ENCODE assay signal across 14 cellular contexts in genomic region chr6:83518946-83519489, GRCh38. TPM values are rescaled to one million over a fixed set of nuclear protein-coding genes. Genes with fewer than 3 reads are reported as not detected.
DNase-seq lines count a peak whose midpoint lies in the region; ATAC-seq and TF ChIP-seq lines count a peak whose summit lies in the region.
"Had no signal": no experiment of that assay in that cellular context is flagged by ENCODE, and none has a peak within 500 bp of the region (broad histone marks: within the 10 kb centered on the region; RNA-seq: fewer than 3 reads in every experiment).

No MANE protein-coding gene starts in this region.

- DNase-seq in AG09309 (ENCODE audit: low read depth) = no peak
- DNase-seq in H4 (ENCODE audit: low spot score) = peak; percentile 17
- DNase-seq in SK-MEL-5 (ENCODE audit: low read depth, low spot score) = peak; percentile 40
- no peak for DNase-seq in foreskin keratinocyte
- DNase-seq in CD8-positive, alpha-beta T cell = no peak
- DNase-seq in activated CD4-positive, alpha-beta T cell treated with anti-CD3 and anti-CD28 coated beads for 48 hours = no peak
- DNase-seq in tibial nerve (ENCODE audit: low spot score in 2 of 2) = no peak
- DNase-seq in CD4-positive, alpha-beta T cell = no peak
- DNase-seq: activated T-cell treated with anti-CD3 and anti-CD28 coated beads, Interleukin-2, amount 50 U/mL, for 72 hours; DMS79 treated with DMSO at 0.1 percent for 48 hours; effector CD8-positive, alpha-beta T cell; NCI-H2081; stimulated activated naive CD4-positive, alpha-beta T cell treated with Interleukin-2 at 50 U/mL for 16 hours; T-helper 17 cell had no signal

- no peak overlapping the region for H3K27ac Mint-ChIP-seq in CD8-positive, alpha-beta T cell
- H3K27ac Mint-ChIP-seq in CD4-positive, alpha-beta T cell = no peak overlapping the region
- H3K27ac Mint-ChIP-seq: activated T-cell treated with anti-CD3 and anti-CD28 coated beads, Interleukin-2, amount 50 U/mL, for 72 hours; T-helper 17 cell had no signal

- peaks cover 12% of the 10 kb centered on the region for H3K27me3 Mint-ChIP-seq in CD8-positive, alpha-beta T cell (ENCODE audit: low read depth)
- peaks cover 35% of the 10 kb centered on the region for H3K27me3 Mint-ChIP-seq in CD4-positive, alpha-beta T cell

- no peaks in the 10 kb centered on the region for H3K9me3 ChIP-seq in CD8-positive, alpha-beta T cell (ENCODE audit: low read length)
- H3K9me3 ChIP-seq in tibial nerve = no peaks in the 10 kb centered on the region
- no peaks in the 10 kb centered on the region for H3K9me3 ChIP-seq in CD4-positive, alpha-beta T cell (ENCODE audit: control insufficient read depth, low read length)

- H3K27ac ChIP-seq in foreskin keratinocyte (no peak overlapping the region), tibial nerve (no peak overlapping the region)
- no peak overlapping the region for H3K27ac ChIP-seq in CD8-positive, alpha-beta T cell (ENCODE audit: low read depth, low read length)
- no peak overlapping the region for H3K27ac ChIP-seq in CD4-positive, alpha-beta T cell (ENCODE audit: low read depth, low read length)

- intact Hi-C loops in CD8-positive, alpha-beta T cell (cut with DNase I, micrococcal nuclease) = loop anchor here (5.0 to 10.0 kb wide), 2 partner anchors 452 to 1244 kb away; partner anchors contain the start of genes DOP1A (in 2 of the 2) and UBE3D (in 2 of the 2)
- intact Hi-C loops in CD4-positive, alpha-beta T cell (cut with DNase I, micrococcal nuclease) = loop anchor here (5.0 to 10.0 kb wide), 2 partner anchors 297 to 454 kb away; partner anchors contain the start of genes DOP1A (in 1 of the 2) and UBE3D (in 1 of the 2)

- CTCF ChIA-PET in CD8-positive, alpha-beta T cell (lab: Charles Lee) = no interaction called here
- CTCF ChIA-PET in CD4-positive, alpha-beta T cell (lab: Charles Lee) = no interaction called here

- H3K4me1 ChIP-seq in foreskin keratinocyte (no peaks in the 10 kb centered on the region), tibial nerve (peaks cover 0 to 5% (median 0%) of the 10 kb centered on the region in 4 donors)
- H3K4me1 ChIP-seq in CD8-positive, alpha-beta T cell (ENCODE audit: insufficient read depth, low read length) = no peaks in the 10 kb centered on the region

- no peak overlapping the region for H3K4me3 Mint-ChIP-seq in CD8-positive, alpha-beta T cell
- H3K4me3 Mint-ChIP-seq in CD4-positive, alpha-beta T cell = no peak overlapping the region
- H3K4me3 Mint-ChIP-seq: activated T-cell treated with anti-CD3 and anti-CD28 coated beads, Interleukin-2, amount 50 U/mL, for 72 hours; T-helper 17 cell had no signal

- H3K4me3 ChIP-seq in AG09309 (ENCODE audit: control insufficient read depth, low read depth, low read length) = no peak overlapping the region
- H3K4me3 ChIP-seq in CD8-positive, alpha-beta T cell (ENCODE audit: low read depth, low read length) = no peak overlapping the region
- no peak overlapping the region for H3K4me3 ChIP-seq in tibial nerve

- no peaks in the 10 kb centered on the region for H3K9me3 Mint-ChIP-seq in CD8-positive, alpha-beta T cell
- no peaks in the 10 kb centered on the region for H3K9me3 Mint-ChIP-seq in CD4-positive, alpha-beta T cell
- H3K9me3 Mint-ChIP-seq: activated T-cell treated with anti-CD3 and anti-CD28 coated beads, Interleukin-2, amount 50 U/mL, for 72 hours had no signal

- no peaks in the 10 kb centered on the region for H3K36me3 ChIP-seq in CD8-positive, alpha-beta T cell (ENCODE audit: insufficient read depth, low read length)
- H3K36me3 ChIP-seq in tibial nerve = no peaks in the 10 kb centered on the region

- ATAC-seq in foreskin keratinocyte = no peak
- ATAC-seq in CD8-positive, alpha-beta T cell = no peak
- ATAC-seq in CD4-positive, alpha-beta T cell (ENCODE audit: poor library complexity) = no peak
- ATAC-seq: activated T-cell treated with anti-CD3 and anti-CD28 coated beads, Interleukin-2, amount 50 U/mL, for 72 hours; T-helper 17 cell had no signal

- no peaks in the 10 kb centered on the region for H3K4me1 Mint-ChIP-seq in CD8-positive, alpha-beta T cell (ENCODE audit: low read depth)
- H3K4me1 Mint-ChIP-seq in CD4-positive, alpha-beta T cell (ENCODE audit: low read depth) = no peaks in the 10 kb centered on the region
- H3K4me1 Mint-ChIP-seq: T-helper 17 cell had no signal

- H3K27me3 ChIP-seq in foreskin keratinocyte (peaks cover 19% of the 10 kb centered on the region), tibial nerve (no peaks in the 10 kb centered on the region)
- no peaks in the 10 kb centered on the region for H3K27me3 ChIP-seq in CD8-positive, alpha-beta T cell (ENCODE audit: insufficient read depth, low read length)
- peaks cover 4% of the 10 kb centered on the region for H3K27me3 ChIP-seq in CD4-positive, alpha-beta T cell (ENCODE audit: control insufficient read depth, insufficient read depth, low read length)

- TF ChIP-seq CTCF in AG09309 (IDR thresholded peaks at IDR 0.05; ENCODE audit: control insufficient read depth, insufficient read depth, low read depth, low read length, missing control alignments) = peak; percentile 46
- TF ChIP-seq CTCF in foreskin keratinocyte (conservative IDR thresholded peaks at IDR 0.05) = peak; percentile 43
- TF ChIP-seq CTCF in CD8-positive, alpha-beta T cell (IDR thresholded peaks at IDR 0.05) = no peak
- peak in 2 of 5 experiments; percentile 8 to 32 for TF ChIP-seq CTCF in tibial nerve (IDR thresholded peaks at IDR 0.05)
- no peak for TF ChIP-seq CTCF in CD4-positive, alpha-beta T cell (IDR thresholded peaks at IDR 0.05)

- no peaks in the 10 kb centered on the region for H3K36me3 Mint-ChIP-seq in CD8-positive, alpha-beta T cell
- no peaks in the 10 kb centered on the region for H3K36me3 Mint-ChIP-seq in CD4-positive, alpha-beta T cell (ENCODE audit: low read depth)

- 49 to 56% methylated on average over 2 of the region's 2 CpGs for WGBS in tibial nerve, 2 donors

- in situ Hi-C loops in SK-MEL-5 (cut with HindIII; ENCODE audit: low pct_unique_long_range_greater_than_20kb, low sequenced_read_pairs) = loop anchor here (25.0 kb wide), 1 partner anchor 307 kb away; no protein-coding TSS in a partner anchor

- POLR2A ChIA-PET in CD8-positive, alpha-beta T cell (lab: Charles Lee) = interaction anchor here (1.0 kb wide), 1 partner anchor 24 kb away, joined by 3 read pairs; no protein-coding TSS in a partner anchor
- POLR2A ChIA-PET in CD4-positive, alpha-beta T cell (lab: Charles Lee) = no interaction called here

- TF ChIP-seq EP300 in tibial nerve (IDR thresholded peaks at IDR 0.05) = no peak

- TF ChIP-seq POLR2A in tibial nerve (IDR thresholded peaks at IDR 0.05) = no peak

RNA-seq across cellular contexts. Expression of gene PRSS35, which starts 6.7 kb away (rescaled TPM):
- total RNA-seq in H4 (2014; rRNA removed; shearing (Covaris generic)) = not detected in 2 replicates
- 0.18 TPM in 1 of 2 replicates, not detected in the other for total RNA-seq in SK-MEL-5 (2014; rRNA removed; shearing (Covaris generic))
- polyA plus RNA-seq in SK-MEL-5 (2015; cell fraction: cytosol; rRNA removed) = 0.04 TPM in 1 of 2 replicates, not detected in the other
- polyA plus RNA-seq in SK-MEL-5 (2015; cell fraction: nucleus; rRNA removed) = not detected in 2 replicates
- total RNA-seq in foreskin keratinocyte (not detected in 2 replicates), tibial nerve (1 to 10 TPM in 1 of 4 donors, under 1 TPM in 3; 0.20 to 2.6 (median 0.57) TPM)
- polyA plus RNA-seq in foreskin keratinocyte = not detected in 2 replicates
- total RNA-seq in CD8-positive, alpha-beta T cell = under 1 TPM; 0.31 to 0.33 TPM
- not detected for total RNA-seq in CD4-positive, alpha-beta T cell
- total RNA-seq: activated T-cell treated with anti-CD3 and anti-CD28 coated beads, Interleukin-2, amount 50 U/mL, for 72 hours had no signal

Comparison
In these comparisons a context has a peak if more than half of its experiments do, and no peak if none do; other contexts are left out.
1. DNase-seq: peak in H4 (single experiment) and SK-MEL-5 (single experiment); none in AG09309 (single experiment), foreskin keratinocyte (0 of 2), CD8-positive, alpha-beta T cell (0 of 7), activated CD4-positive, alpha-beta T cell treated with anti-CD3 and anti-CD28 coated beads for 48 hours (single experiment), tibial nerve (0 of 2) and CD4-positive, alpha-beta T cell (0 of 10).
2. CTCF ChIP-seq: peak in AG09309 (single experiment) and foreskin keratinocyte (single experiment); none in CD8-positive, alpha-beta T cell (single experiment) and CD4-positive, alpha-beta T cell (single experiment).